ENCODE assay signal across 9 cellular contexts in genomic region chr7:64463636-64464375, GRCh38.
DNase-seq lines count a peak whose midpoint lies in the region; ATAC-seq and FAIRE-seq lines count a peak whose summit lies in the region.
"Had no signal": no experiment of that assay in that cellular context is flagged by ENCODE, and none has a peak within 500 bp of the region (broad histone marks: within the 10 kb centered on the region; RNA-seq: fewer than 3 reads in every experiment).

No MANE protein-coding gene starts in this region.

- no peaks in the 10 kb centered on the region for H3K4me1 Mint-ChIP-seq in activated CD4-positive, alpha-beta T cell treated with anti-CD3 and anti-CD28 coated beads for 36 hours
- no peaks in the 10 kb centered on the region for H3K4me1 Mint-ChIP-seq in activated T-cell treated with anti-CD3 and anti-CD28 coated beads, Interleukin-2, amount 50 U/mL, for 4 hours (ENCODE audit: low read depth)

- ATAC-seq in activated CD4-positive, alpha-beta T cell treated with anti-CD3 and anti-CD28 coated beads for 36 hours, result peak; percentile 95
- ATAC-seq in activated T-cell treated with anti-CD3 and anti-CD28 coated beads, Interleukin-2, amount 50 U/mL, for 4 hours, result peak in 1 of 2 donors; percentile 50
- ATAC-seq in GM19455 (IDR thresholded peaks at IDR 0.05; ENCODE audit: unreplicated experiment), result no peak

- H3K27ac Mint-ChIP-seq in activated CD4-positive, alpha-beta T cell treated with anti-CD3 and anti-CD28 coated beads for 36 hours, result no peak overlapping the region

- H3K36me3 Mint-ChIP-seq in activated CD4-positive, alpha-beta T cell treated with anti-CD3 and anti-CD28 coated beads for 36 hours (ENCODE audit: low read depth), result peaks cover 3% of the 10 kb centered on the region
- peaks cover 2% of the 10 kb centered on the region for H3K36me3 Mint-ChIP-seq in activated T-cell treated with anti-CD3 and anti-CD28 coated beads, Interleukin-2, amount 50 U/mL, for 4 hours (ENCODE audit: insufficient read depth)

- H3K4me3 Mint-ChIP-seq in activated CD4-positive, alpha-beta T cell treated with anti-CD3 and anti-CD28 coated beads for 36 hours, result peak overlapping the region; percentile 54
- peak overlapping the region; percentile 8 for H3K4me3 Mint-ChIP-seq in activated T-cell treated with anti-CD3 and anti-CD28 coated beads, Interleukin-2, amount 50 U/mL, for 4 hours

- peaks cover 5% of the 10 kb centered on the region for H3K27me3 Mint-ChIP-seq in activated CD4-positive, alpha-beta T cell treated with anti-CD3 and anti-CD28 coated beads for 36 hours
- peaks cover 2% of the 10 kb centered on the region for H3K27me3 Mint-ChIP-seq in activated T-cell treated with anti-CD3 and anti-CD28 coated beads, Interleukin-2, amount 50 U/mL, for 4 hours (ENCODE audit: low read depth)

- CTCF ChIA-PET in activated CD4-positive, alpha-beta T cell treated with anti-CD3 and anti-CD28 coated beads for 36 hours (lab: Charles Lee), result interaction anchor here (0.6 kb wide), 1 partner anchor 138 kb away, joined by 4 read pairs; no protein-coding TSS in a partner anchor

- POLR2A ChIA-PET in activated CD4-positive, alpha-beta T cell treated with anti-CD3 and anti-CD28 coated beads for 36 hours (lab: Charles Lee), result no interaction called here

- FAIRE-seq in HTR-8/SVneo (lab: Jason Lieb, UNC), result no peak
- no peak for FAIRE-seq in GM19239 (lab: Jason Lieb, UNC)
- FAIRE-seq: A204.1 had no signal

- DNase-seq in activated CD4-positive, alpha-beta T cell treated with anti-CD3 and anti-CD28 coated beads for 36 hours, result peak; percentile 68
- no peak for DNase-seq in activated CD4-positive, alpha-beta T cell treated with anti-CD3 and anti-CD28 coated beads for 1 hour
- no peak for DNase-seq in activated T-cell treated with anti-CD3 and anti-CD28 coated beads, Interleukin-2, amount 50 U/mL, for 4 hours
- peak in 41 of 42 donors; percentile 33 to 91 (median 78) for DNase-seq in head of caudate nucleus
- peak; percentile 52 for DNase-seq in retina
- DNase-seq in HTR-8/SVneo (ENCODE audit: insufficient read length, low spot score), result no peak
- DNase-seq in GM19239 (ENCODE audit: insufficient read length, low spot score), result no peak

- peaks cover 13% of the 10 kb centered on the region for H3K9me3 Mint-ChIP-seq in activated CD4-positive, alpha-beta T cell treated with anti-CD3 and anti-CD28 coated beads for 36 hours (ENCODE audit: low read depth)
- H3K9me3 Mint-ChIP-seq in activated T-cell treated with anti-CD3 and anti-CD28 coated beads, Interleukin-2, amount 50 U/mL, for 4 hours, result peaks cover 26% of the 10 kb centered on the region

- intact Hi-C loops in activated CD4-positive, alpha-beta T cell treated with anti-CD3 and anti-CD28 coated beads for 36 hours (cut with DNase I, micrococcal nuclease), result no loop called here
- intact Hi-C loops in head of caudate nucleus (cut with DNase I), result no loop called here

Comparison
In these comparisons a context has a peak if more than half of its experiments do, and no peak if none do; other contexts are left out.
1. DNase-seq: peak in activated CD4-positive, alpha-beta T cell treated with anti-CD3 and anti-CD28 coated beads for 36 hours (single experiment), head of caudate nucleus (41 of 42) and retina (single experiment); none in activated CD4-positive, alpha-beta T cell treated with anti-CD3 and anti-CD28 coated beads for 1 hour (single experiment), activated T-cell treated with anti-CD3 and anti-CD28 coated beads, Interleukin-2, amount 50 U/mL, for 4 hours (single experiment), HTR-8/SVneo (single experiment) and GM19239 (single experiment).